In the genomic region with DNA sequence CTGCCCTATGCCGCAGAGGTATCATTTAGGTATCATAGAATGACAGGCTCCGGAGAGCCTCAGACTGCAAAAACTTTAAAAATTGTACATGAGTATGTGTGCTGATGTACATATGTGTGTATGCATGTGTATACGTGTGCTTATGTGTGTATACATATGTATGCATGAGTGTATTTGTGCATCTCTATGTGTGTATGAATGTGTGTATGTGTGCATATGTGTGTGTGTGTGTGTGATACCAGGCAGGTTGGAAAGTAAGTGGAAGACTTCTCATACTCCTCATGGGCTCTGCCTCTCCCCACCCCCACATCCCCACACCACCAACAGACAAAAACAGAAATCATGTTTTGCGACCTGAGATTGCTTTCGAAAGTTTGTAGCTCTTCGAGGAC, we compare ENCODE assay signal across 1 cellular context.
A peak's percentile ranks its signal among the peaks of the same experiment; 100 is the strongest.
TF ChIP-seq lines count a peak whose summit lies in the region.

No MANE protein-coding gene starts in this region.

TF ChIP-seq in HEK293, 187 proteins besides CTCF, POLR2A, EP300 and RAD21 (continued from another document):
- TF ChIP-seq, protein P1, sequence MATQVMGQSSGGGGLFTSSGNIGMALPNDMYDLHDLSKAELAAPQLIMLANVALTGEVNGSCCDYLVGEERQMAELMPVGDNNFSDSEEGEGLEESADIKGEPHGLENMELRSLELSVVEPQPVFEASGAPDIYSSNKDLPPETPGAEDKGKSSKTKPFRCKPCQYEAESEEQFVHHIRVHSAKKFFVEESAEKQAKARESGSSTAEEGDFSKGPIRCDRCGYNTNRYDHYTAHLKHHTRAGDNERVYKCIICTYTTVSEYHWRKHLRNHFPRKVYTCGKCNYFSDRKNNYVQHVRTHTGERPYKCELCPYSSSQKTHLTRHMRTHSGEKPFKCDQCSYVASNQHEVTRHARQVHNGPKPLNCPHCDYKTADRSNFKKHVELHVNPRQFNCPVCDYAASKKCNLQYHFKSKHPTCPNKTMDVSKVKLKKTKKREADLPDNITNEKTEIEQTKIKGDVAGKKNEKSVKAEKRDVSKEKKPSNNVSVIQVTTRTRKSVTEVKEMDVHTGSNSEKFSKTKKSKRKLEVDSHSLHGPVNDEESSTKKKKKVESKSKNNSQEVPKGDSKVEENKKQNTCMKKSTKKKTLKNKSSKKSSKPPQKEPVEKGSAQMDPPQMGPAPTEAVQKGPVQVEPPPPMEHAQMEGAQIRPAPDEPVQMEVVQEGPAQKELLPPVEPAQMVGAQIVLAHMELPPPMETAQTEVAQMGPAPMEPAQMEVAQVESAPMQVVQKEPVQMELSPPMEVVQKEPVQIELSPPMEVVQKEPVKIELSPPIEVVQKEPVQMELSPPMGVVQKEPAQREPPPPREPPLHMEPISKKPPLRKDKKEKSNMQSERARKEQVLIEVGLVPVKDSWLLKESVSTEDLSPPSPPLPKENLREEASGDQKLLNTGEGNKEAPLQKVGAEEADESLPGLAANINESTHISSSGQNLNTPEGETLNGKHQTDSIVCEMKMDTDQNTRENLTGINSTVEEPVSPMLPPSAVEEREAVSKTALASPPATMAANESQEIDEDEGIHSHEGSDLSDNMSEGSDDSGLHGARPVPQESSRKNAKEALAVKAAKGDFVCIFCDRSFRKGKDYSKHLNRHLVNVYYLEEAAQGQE (tag by site-specific recombination; IDR thresholded peaks at IDR 0.05) = no peak
- peak; percentile 15; the same call in 1 of the 2 replicates for TF ChIP-seq SP7 (tag by site-specific recombination; IDR thresholded peaks at IDR 0.05)
- TF ChIP-seq ZXDB (tag by site-specific recombination; IDR thresholded peaks at IDR 0.05) = peak; percentile 53
